22 cellular contexts compared by ENCODE assay signal in the genomic region with DNA sequence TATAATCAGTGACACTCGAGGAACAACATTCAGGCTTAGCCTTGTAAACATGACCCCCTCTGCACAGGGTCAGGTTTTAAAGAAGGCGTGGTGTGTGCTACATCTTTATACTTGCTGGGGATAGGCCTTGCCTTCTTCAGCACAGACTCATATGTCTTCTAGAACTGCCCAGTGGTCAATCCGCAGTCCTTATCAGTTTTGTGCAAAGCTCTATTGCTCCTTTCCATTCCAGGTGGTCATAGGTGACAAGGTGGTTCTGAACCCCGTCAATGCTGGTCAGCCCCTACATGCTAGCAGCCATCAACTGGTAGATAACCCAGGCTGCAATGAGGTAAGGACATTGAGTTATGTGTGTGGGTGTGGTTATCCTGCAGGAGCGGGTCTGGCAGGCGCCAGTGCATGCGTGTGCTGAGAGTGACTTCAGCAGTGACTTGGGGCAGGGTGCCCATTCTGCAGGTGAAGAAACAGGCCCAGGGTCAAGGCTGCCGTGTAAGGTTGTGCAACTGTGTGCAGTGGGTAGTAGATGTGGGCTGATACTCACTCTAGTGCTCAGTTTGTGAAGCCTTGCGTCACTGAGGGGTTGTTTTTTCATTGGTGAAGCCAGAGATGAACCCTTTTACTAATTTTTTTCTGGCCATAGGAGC.
DNase-seq lines count a peak whose midpoint lies in the region; ATAC-seq, FAIRE-seq and TF ChIP-seq lines count a peak whose summit lies in the region.
"Had no signal": no experiment of that assay in that cellular context is flagged by ENCODE, and none has a peak within 500 bp of the region (broad histone marks: within the 10 kb centered on the region; RNA-seq: fewer than 3 reads in every experiment).

No MANE protein-coding gene starts in this region.

- no peak for DNase-seq in CD4-positive, alpha-beta T cell
- DNase-seq in MV-4-11 (lab: John Stamatoyannopoulos, UW): peak; percentile 2
- DNase-seq in ascending aorta (ENCODE audit: low spot score in 2 of 2): no peak
- peak; percentile 1 for DNase-seq in HepG2 (ENCODE audit: low spot score)
- no peak for DNase-seq in DMS153 treated with DMSO at 0.1 percent for 48 hours (lab: John Stamatoyannopoulos, UW; ENCODE audit: unreplicated experiment)
- DNase-seq: CD4-positive, alpha-beta memory T cell; DMS153; GF-D8; KBM-7; NCI-H1048; NCI-H1436; NCI-H2029 treated with DMSO at 0.1 percent for 48 hours; NCI-H2171; NCI-H748 treated with DMSO at 0.1 percent for 48 hours; NK-92 treated with Interleukin-12 subunit alpha and Interleukin-12 subunit beta, amount 100 ng/mL, for 24 hours; SHP77 treated with DMSO at 0.1 percent for 48 hours; SK-N-SH had no signal

- H3K4me3 ChIP-seq in ascending aorta (no peak overlapping the region), HepG2 (replicated peaks in 1 of 3; ENCODE audit: insufficient read depth in 1 of 3, low read depth in 2 of 3, low read length in 3 of 3) (no peak overlapping the region)
- H3K4me3 ChIP-seq: A549, HAP-1 had no signal

- H3K36me3 ChIP-seq in ascending aorta (peaks cover 41 to 62% of the 10 kb centered on the region in 2 donors), HepG2 (replicated peaks in 1 of 2; ENCODE audit: control insufficient read depth in 1 of 2, insufficient read depth in 2 of 2, low read length in 2 of 2) (peaks cover 2 to 24% of the 10 kb centered on the region in 2 experiments; a peak in 4 of 5 replicates)
- H3K36me3 ChIP-seq: HAP-1 had no signal

- peak overlapping the region; percentile 73 for H3K27ac Mint-ChIP-seq in CD4-positive, alpha-beta T cell

- no peak overlapping the region for H3K4me3 Mint-ChIP-seq in CD4-positive, alpha-beta T cell
- H3K4me3 Mint-ChIP-seq: CD4-positive, alpha-beta memory T cell had no signal

- CTCF ChIA-PET in CD4-positive, alpha-beta T cell (lab: Charles Lee): no interaction called here
- CTCF ChIA-PET in HepG2 (lab: Yijun Ruan, JAX; ENCODE audit: low intra/inter-chr PET ratio, low total read pairs): no interaction called here

- H3K27ac ChIP-seq in CD4-positive, alpha-beta T cell (ENCODE audit: low read depth, low read length): no peak overlapping the region
- peak overlapping the region; percentile 2 to 60 for H3K27ac ChIP-seq in ascending aorta
- H3K27ac ChIP-seq in HepG2 (ENCODE audit: extremely low read length, insufficient read depth, low read length): no peak overlapping the region
- H3K27ac ChIP-seq: A549 had no signal

- TF ChIP-seq EP300 in HepG2 (IDR thresholded peaks at IDR 0.05; ENCODE audit: low read depth in 2 of 2, low read length in 2 of 2) (no peak), HepG2 (CRISPR knock-in tag; IDR thresholded peaks at IDR 0.05; ENCODE audit: borderline replicate concordance) (no peak)

- no TSS peak for BruUV-seq in HepG2 (replicated peaks; lab: Mats Ljungman, UMichigan)

- no peaks in the 10 kb centered on the region for H3K27me3 Mint-ChIP-seq in CD4-positive, alpha-beta T cell
- H3K27me3 Mint-ChIP-seq: CD4-positive, alpha-beta memory T cell had no signal

- WGBS in HepG2 (ENCODE audit: low lambda C conversion rate): 86% methylated on average over 9 of the region's 9 CpGs

- POLR2A ChIA-PET in CD4-positive, alpha-beta T cell (lab: Charles Lee): no interaction called here
- POLR2A ChIA-PET in HepG2 (lab: Yijun Ruan, JAX): no interaction called here

- H3K9ac ChIP-seq in HepG2 (ENCODE audit: insufficient read depth, low read depth, low read length): no peak overlapping the region
- H3K9ac ChIP-seq: SK-N-SH had no signal

- TF ChIP-seq RAD21 in HepG2 (CRISPR knock-in tag; IDR thresholded peaks at IDR 0.05): no peak

- H4K20me1 ChIP-seq in HepG2 (ENCODE audit: insufficient read depth, low read length): no peaks in the 10 kb centered on the region

- intact Hi-C loops in CD4-positive, alpha-beta T cell (cut with DNase I, micrococcal nuclease): no loop called here
- intact Hi-C loops in ascending aorta (cut with DNase I) (no loop called here), HepG2 (cut with micrococcal nuclease; ENCODE audit: unreplicated experiment) (no loop called here)

- no peaks in the 10 kb centered on the region for H3K9me3 ChIP-seq in CD4-positive, alpha-beta T cell (ENCODE audit: control insufficient read depth, low read length)
- no peaks in the 10 kb centered on the region for H3K9me3 ChIP-seq in ascending aorta
- no peaks in the 10 kb centered on the region for H3K9me3 ChIP-seq in HepG2 (ENCODE audit: low read length)
- H3K9me3 ChIP-seq: A549, HAP-1, SK-N-SH had no signal

- H3K9me3 Mint-ChIP-seq in CD4-positive, alpha-beta T cell: no peaks in the 10 kb centered on the region
- H3K9me3 Mint-ChIP-seq: CD4-positive, alpha-beta memory T cell had no signal

- no peaks in the 10 kb centered on the region for H3K79me2 ChIP-seq in HepG2 (ENCODE audit: insufficient read depth, low read length)

- ATAC-seq in CD4-positive, alpha-beta T cell (ENCODE audit: poor library complexity): no peak
- ATAC-seq in HepG2 (no peak; the same call in 1 of the 3 replicates), HG03108 (IDR thresholded peaks at IDR 0.05; ENCODE audit: unreplicated experiment) (no peak), HG03354 (IDR thresholded peaks at IDR 0.05; ENCODE audit: poor library complexity, severe bottlenecking, unreplicated experiment) (no peak)
- ATAC-seq: A549 had no signal

- no peaks in the 10 kb centered on the region for H3K27me3 ChIP-seq in CD4-positive, alpha-beta T cell (ENCODE audit: control insufficient read depth, insufficient read depth, low read length)
- H3K27me3 ChIP-seq in ascending aorta: no peaks in the 10 kb centered on the region
- no peaks in the 10 kb centered on the region for H3K27me3 ChIP-seq in HepG2 (ENCODE audit: control insufficient read depth in 1 of 2, insufficient read depth in 2 of 2, low read length in 2 of 2)

- TF ChIP-seq POLR2A in HepG2 (IDR thresholded peaks at IDR 0.05; ENCODE audit: insufficient read depth in 1 of 2, low read depth in 2 of 2, low read length in 2 of 2): no peak

- H3K4me1 Mint-ChIP-seq in CD4-positive, alpha-beta T cell (ENCODE audit: low read depth): peaks cover 13% of the 10 kb centered on the region

- H2AFZ ChIP-seq in HepG2 (ENCODE audit: low read length): no peak overlapping the region

- no peak for TF ChIP-seq CTCF in CD4-positive, alpha-beta T cell (IDR thresholded peaks at IDR 0.05)
- TF ChIP-seq CTCF in ascending aorta (IDR thresholded peaks at IDR 0.05) (no peak), HepG2 (CRISPR knock-in tag; IDR thresholded peaks at IDR 0.05) (no peak)

- H3K4me2 ChIP-seq in HepG2 (ENCODE audit: low read depth, low read length): no peak overlapping the region
- H3K4me2 ChIP-seq: A549, SK-N-SH had no signal

- peaks cover 0 to 5% of the 10 kb centered on the region in 2 donors for H3K4me1 ChIP-seq in ascending aorta
- no peaks in the 10 kb centered on the region for H3K4me1 ChIP-seq in HepG2 (ENCODE audit: insufficient read depth, low read length)
- H3K4me1 ChIP-seq: A549, HAP-1 had no signal

- in situ Hi-C loops in HepG2 (cut with HindIII; ENCODE audit: extremely low pct_ligation_motif_present, low pct_unique_long_range_greater_than_20kb): no loop called here

- H3K36me3 Mint-ChIP-seq in CD4-positive, alpha-beta T cell (ENCODE audit: low read depth): peaks cover 96% of the 10 kb centered on the region

- no peak for FAIRE-seq in HepG2 (lab: Jason Lieb, UNC)
- FAIRE-seq: A549, GM19239 had no signal

TF ChIP-seq in HepG2, 621 proteins besides CTCF, POLR2A, EP300 and RAD21:
- peak; percentile 46; the same call in 1 of the 2 replicates for TF ChIP-seq CEBPB (IDR thresholded peaks at IDR 0.05; ENCODE audit: borderline replicate concordance, low read depth, low read length)
- TF ChIP-seq KLF6 (CRISPR knock-in tag; IDR thresholded peaks at IDR 0.05): no peak
- TF ChIP-seq, protein P1, sequence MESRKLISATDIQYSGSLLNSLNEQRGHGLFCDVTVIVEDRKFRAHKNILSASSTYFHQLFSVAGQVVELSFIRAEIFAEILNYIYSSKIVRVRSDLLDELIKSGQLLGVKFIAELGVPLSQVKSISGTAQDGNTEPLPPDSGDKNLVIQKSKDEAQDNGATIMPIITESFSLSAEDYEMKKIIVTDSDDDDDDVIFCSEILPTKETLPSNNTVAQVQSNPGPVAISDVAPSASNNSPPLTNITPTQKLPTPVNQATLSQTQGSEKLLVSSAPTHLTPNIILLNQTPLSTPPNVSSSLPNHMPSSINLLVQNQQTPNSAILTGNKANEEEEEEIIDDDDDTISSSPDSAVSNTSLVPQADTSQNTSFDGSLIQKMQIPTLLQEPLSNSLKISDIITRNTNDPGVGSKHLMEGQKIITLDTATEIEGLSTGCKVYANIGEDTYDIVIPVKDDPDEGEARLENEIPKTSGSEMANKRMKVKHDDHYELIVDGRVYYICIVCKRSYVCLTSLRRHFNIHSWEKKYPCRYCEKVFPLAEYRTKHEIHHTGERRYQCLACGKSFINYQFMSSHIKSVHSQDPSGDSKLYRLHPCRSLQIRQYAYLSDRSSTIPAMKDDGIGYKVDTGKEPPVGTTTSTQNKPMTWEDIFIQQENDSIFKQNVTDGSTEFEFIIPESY (CRISPR knock-in tag; IDR thresholded peaks at IDR 0.05): peak; percentile 52; the same call in 1 of the 2 replicates

Comparison
In these comparisons a context has a peak if more than half of its experiments do, and no peak if none do; other contexts are left out.
1. DNase-seq: peak in MV-4-11 (single experiment) and HepG2 (single experiment); none in CD4-positive, alpha-beta T cell (0 of 10), ascending aorta (0 of 2) and DMS153 treated with DMSO at 0.1 percent for 48 hours (single experiment).
2. H3K27ac ChIP-seq: peak in ascending aorta (2 of 2); none in CD4-positive, alpha-beta T cell (single experiment) and HepG2 (single experiment).